ENCODE assay signal across 22 cellular contexts in the genomic region with DNA sequence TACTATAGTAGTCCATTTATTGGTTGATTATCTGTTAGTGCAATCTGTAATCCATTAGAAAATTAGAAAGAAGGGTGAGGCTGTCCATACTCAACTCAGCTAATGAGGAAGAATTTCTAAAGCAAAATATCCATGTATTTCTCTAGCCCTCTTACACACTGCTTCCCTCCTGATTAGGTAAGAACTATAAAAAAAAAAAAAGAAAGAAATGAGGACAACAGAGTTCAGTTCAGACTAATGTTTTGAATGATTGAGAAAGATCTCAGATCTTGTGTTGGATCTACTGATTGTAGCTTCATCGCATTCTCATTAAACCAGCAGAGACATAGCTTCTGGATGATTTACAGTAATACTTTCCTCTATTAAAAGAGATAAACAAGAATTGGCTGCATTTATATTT.
"Had no signal": no experiment of that assay in that cellular context is flagged by ENCODE, and none has a peak within 500 bp of the region (broad histone marks: within the 10 kb centered on the region; RNA-seq: fewer than 3 reads in every experiment).

No MANE protein-coding gene starts in this region.

- H3K9me3 Mint-ChIP-seq: effector memory CD8-positive, alpha-beta T cell; endodermal cell had no signal

- H3K4me3 Mint-ChIP-seq: dendritic cell treated with granulocyte-macrophage colony-stimulating factor and Interleukin-4, amounts not matched to agents 40 ng/mL and 50 ng/mL, for 4 days; effector memory CD8-positive, alpha-beta T cell; endodermal cell had no signal

- DNase-seq: colonic mucosa; cortex of kidney; dermis blood vessel endothelial cell; dorsolateral prefrontal cortex; effector CD4-positive, alpha-beta T cell; effector CD8-positive, alpha-beta T cell; effector memory CD4-positive, alpha-beta T cell; effector memory CD8-positive, alpha-beta T cell; endodermal cell; erythroblast; esophagus squamous epithelium; foreskin fibroblast; foreskin keratinocyte; foreskin melanocyte; gastrocnemius medialis; glutamatergic neuron; head of caudate nucleus; heart left ventricle; heart right ventricle had no signal

- H3K27me3 Mint-ChIP-seq: dendritic cell treated with granulocyte-macrophage colony-stimulating factor and Interleukin-4, amounts not matched to agents 40 ng/mL and 50 ng/mL, for 4 days had no signal

- H3K27ac Mint-ChIP-seq: dendritic cell treated with granulocyte-macrophage colony-stimulating factor and Interleukin-4, amounts not matched to agents 40 ng/mL and 50 ng/mL, for 4 days; effector memory CD8-positive, alpha-beta T cell; endodermal cell had no signal

- ATAC-seq: effector memory CD8-positive, alpha-beta T cell; esophagus mucosa; foreskin keratinocyte; gastrocnemius medialis; gastroesophageal sphincter; heart left ventricle; heart right ventricle had no signal
